Comparison of ENCODE assay signal across 8 cellular contexts in genomic region chr5:14871573-14872069, GRCh38. TPM values are rescaled to one million over a fixed set of nuclear protein-coding genes. Genes with fewer than 3 reads are reported as not detected.
DNase-seq lines count a peak whose midpoint lies in the region; ATAC-seq lines count a peak whose summit lies in the region.

Gene ANKH, minus strand, starts transcription at chr5:14871778. Its CDS starts 331 bp downstream, at chr5:14871447.

- H3K27ac Mint-ChIP-seq in activated CD8-positive, alpha-beta T cell treated with anti-CD3 and anti-CD28 coated beads, Interleukin-2, amount 10 ng/mL, durations not matched to agents 7 days and 5 days, result peak within 1 kb of the TSS; percentile 83

- H3K4me1 Mint-ChIP-seq in activated CD8-positive, alpha-beta T cell treated with anti-CD3 and anti-CD28 coated beads, Interleukin-2, amount 10 ng/mL, durations not matched to agents 7 days and 5 days (ENCODE audit: low read depth), result peaks cover 28% of the 10 kb centered on the region

- ATAC-seq in HG03432 (IDR thresholded peaks at IDR 0.05; ENCODE audit: unreplicated experiment), result peak; percentile 88
- peak; percentile 91 for ATAC-seq in activated CD8-positive, alpha-beta T cell treated with anti-CD3 and anti-CD28 coated beads, Interleukin-2, amount 10 ng/mL, durations not matched to agents 7 days and 5 days

- H3K27me3 Mint-ChIP-seq in activated CD8-positive, alpha-beta T cell treated with anti-CD3 and anti-CD28 coated beads, Interleukin-2, amount 10 ng/mL, durations not matched to agents 7 days and 5 days (ENCODE audit: low read depth), result peaks cover 9% of the 10 kb centered on the region

- peak within 1 kb of the TSS; percentile 83 for H3K4me3 Mint-ChIP-seq in activated CD8-positive, alpha-beta T cell treated with anti-CD3 and anti-CD28 coated beads, Interleukin-2, amount 10 ng/mL, durations not matched to agents 7 days and 5 days

- H3K9me3 Mint-ChIP-seq in activated CD8-positive, alpha-beta T cell treated with anti-CD3 and anti-CD28 coated beads, Interleukin-2, amount 10 ng/mL, durations not matched to agents 7 days and 5 days (ENCODE audit: insufficient read depth), result no peaks in the 10 kb centered on the region

- peak in 13 of 14 donors; percentile 35 to 91 (median 80) for DNase-seq in C1 segment of cervical spinal cord (lab: John Stamatoyannopoulos, UW)
- DNase-seq in GM19238 (ENCODE audit: insufficient read length, low spot score), result peak; percentile 78
- peak; percentile 10 to 87 for DNase-seq in NCI-H526 (lab: John Stamatoyannopoulos, UW)
- DNase-seq in activated CD8-positive, alpha-beta T cell treated with anti-CD3 and anti-CD28 coated beads, Interleukin-2, amount 10 ng/mL, durations not matched to agents 7 days and 5 days, result peak; percentile 81
- DNase-seq in effector CD8-positive, alpha-beta T cell (lab: John Stamatoyannopoulos, UW), result peak; percentile 61
- peak; percentile 84 for DNase-seq in medulla oblongata (ENCODE audit: extremely low spot score)
- DNase-seq in stimulated activated CD8-positive, alpha-beta memory T cell treated with anti-CD3 and anti-CD28 coated beads, Interleukin-12 subunit alpha, Interleukin-12 subunit beta, amount 100 ng/mL, for 1 hour (ENCODE audit: low read depth), result peak; percentile 69

- CTCF ChIA-PET in activated CD8-positive, alpha-beta T cell treated with anti-CD3 and anti-CD28 coated beads, Interleukin-2, amount 10 ng/mL, durations not matched to agents 7 days and 5 days (lab: Charles Lee), result interaction anchor here (1.0 to 2.7 kb wide), 7 partner anchors 9 to 187 kb away, joined by 3 to 24 read pairs (median 4); no protein-coding TSS in a partner anchor

- no peaks in the 10 kb centered on the region for H3K36me3 Mint-ChIP-seq in activated CD8-positive, alpha-beta T cell treated with anti-CD3 and anti-CD28 coated beads, Interleukin-2, amount 10 ng/mL, durations not matched to agents 7 days and 5 days (ENCODE audit: low read depth)

- POLR2A ChIA-PET in activated CD8-positive, alpha-beta T cell treated with anti-CD3 and anti-CD28 coated beads, Interleukin-2, amount 10 ng/mL, durations not matched to agents 7 days and 5 days (lab: Charles Lee), result interaction anchor here (0.9 to 1.6 kb wide), 3 partner anchors 62 to 145 kb away, joined by 3 to 8 read pairs (median 4); no protein-coding TSS in a partner anchor

RNA-seq across cellular contexts. Expression of gene ANKH, which starts in this region (rescaled TPM):
- 10 to 100 TPM; 32.1 to 36.0 TPM for total RNA-seq in activated CD8-positive, alpha-beta T cell treated with anti-CD3 and anti-CD28 coated beads, Interleukin-2, amount 10 ng/mL, durations not matched to agents 7 days and 5 days

Comparison
In these comparisons a context has a peak if more than half of its experiments do, and no peak if none do; other contexts are left out.
1. Peak in every context shown above with its lines: DNase-seq and ATAC-seq.